ENCODE assay signal across 14 cellular contexts in genomic region chr10:104155591-104155990, GRCh38. TPM values are rescaled to one million over a fixed set of nuclear protein-coding genes. Genes with fewer than 3 reads are reported as not detected.
A peak's percentile ranks its signal among the peaks of the same experiment; 100 is the strongest.
DNase-seq lines count a peak whose midpoint lies in the region; ATAC-seq and TF ChIP-seq lines count a peak whose summit lies in the region.
"Had no signal": no experiment of that assay in that cellular context is flagged by ENCODE, and none has a peak within 500 bp of the region (broad histone marks: within the 10 kb centered on the region; RNA-seq: fewer than 3 reads in every experiment).

No MANE protein-coding gene starts in this region.

- H3K4me2 ChIP-seq in GM23338 (0 out of 2 replicates have a peak overlapping the region, but pooled peaks have one; percentile 39), mesenchymal stem cell (ENCODE audit: low read length, poor library complexity, severe bottlenecking) (no peak overlapping the region)

- H3K4me1 ChIP-seq in GM23338 (ENCODE audit: insufficient read depth), result peaks cover 8% of the 10 kb centered on the region
- H3K4me1 ChIP-seq in HUES48 (ENCODE audit: control insufficient read depth, insufficient read depth, low read length), result peaks cover 19% of the 10 kb centered on the region; the same call in 1 of the 2 replicates
- H3K4me1 ChIP-seq in mesenchymal stem cell (ENCODE audit: control insufficient read depth, insufficient read depth, low read depth, low read length), result no peaks in the 10 kb centered on the region
- no peaks in the 10 kb centered on the region for H3K4me1 ChIP-seq in right lobe of liver
- H3K4me1 ChIP-seq: HAP-1 had no signal

- no peak overlapping the region for H2BK5ac ChIP-seq in mesenchymal stem cell (ENCODE audit: low read depth, low read length, poor library complexity, severe bottlenecking)

- no peak overlapping the region for H2BK12ac ChIP-seq in mesenchymal stem cell (ENCODE audit: low read length in 2 of 2)

- no peak for TF ChIP-seq CTCF in GM23338 (conservative IDR thresholded peaks at IDR 0.05; ENCODE audit: low read depth in 2 of 2)
- no peak for TF ChIP-seq CTCF in right lobe of liver (IDR thresholded peaks at IDR 0.05)

- no peaks in the 10 kb centered on the region for H4K20me1 ChIP-seq in GM23338 (replicated peaks; ENCODE audit: insufficient read depth)

- H2AFZ ChIP-seq in GM23338, result peak overlapping the region; percentile 40
- H2AFZ ChIP-seq in mesenchymal stem cell (ENCODE audit: low read depth, low read length), result peak overlapping the region; percentile 4

- no peak overlapping the region for H4K91ac ChIP-seq in mesenchymal stem cell (ENCODE audit: low read length)

- H3K36me3 Mint-ChIP-seq in GM23338 (ENCODE audit: low read depth), result peaks cover 5% of the 10 kb centered on the region; the same call in 2 of the 3 replicates

- H2BK15ac ChIP-seq in mesenchymal stem cell (ENCODE audit: low read depth, poor library complexity, severe bottlenecking), result no peak overlapping the region

- H3K23ac ChIP-seq in mesenchymal stem cell (ENCODE audit: low read length in 2 of 2), result no peak overlapping the region

- H3K9me3 ChIP-seq in HUES48 (ENCODE audit: control insufficient read depth, insufficient read depth, low read length), result peaks cover 10% of the 10 kb centered on the region
- H3K9me3 ChIP-seq in mesenchymal stem cell (ENCODE audit: control insufficient read depth, low read length), result peaks cover 31% of the 10 kb centered on the region
- H3K9me3 ChIP-seq in right lobe of liver, result peaks cover 0 to 4% (median 0%) of the 10 kb centered on the region in 4 donors

- H3K14ac ChIP-seq in mesenchymal stem cell (ENCODE audit: low read length in 2 of 2), result no peak overlapping the region

- H3K4me1 Mint-ChIP-seq in GM23338, result peaks cover 11% of the 10 kb centered on the region
- H3K4me1 Mint-ChIP-seq: CD4-positive, alpha-beta memory T cell had no signal

- no peak overlapping the region for H4K8ac ChIP-seq in mesenchymal stem cell (ENCODE audit: low read length)

- H3K27me3 ChIP-seq in GM23338 (ENCODE audit: insufficient read depth) (no peaks in the 10 kb centered on the region), HUES48 (ENCODE audit: control insufficient read depth, insufficient read depth, low read length) (no peaks in the 10 kb centered on the region), mesenchymal stem cell (ENCODE audit: control insufficient read depth in 1 of 2, insufficient read depth in 1 of 2, low read length in 2 of 2) (peaks cover 5 to 37% of the 10 kb centered on the region in 2 experiments), right lobe of liver (no peaks in the 10 kb centered on the region)

- no peak overlapping the region for H3K4me3 ChIP-seq in GM23338
- no peak overlapping the region for H3K4me3 ChIP-seq in HUES48 (ENCODE audit: low read depth, low read length)
- no peak overlapping the region for H3K4me3 ChIP-seq in mesenchymal stem cell (ENCODE audit: insufficient read depth in 1 of 2, low read depth in 1 of 2, low read length in 2 of 2)
- no peak overlapping the region for H3K4me3 ChIP-seq in right lobe of liver
- H3K4me3 ChIP-seq: HAP-1 had no signal

- DNase-seq in GM23338 (ENCODE audit: low spot score) (no peak), mesenchymal stem cell (no peak), NCI-H345 (lab: John Stamatoyannopoulos, UW) (no peak), right lobe of liver (no peak), superior temporal gyrus (ENCODE audit: extremely low spot score) (no peak)
- DNase-seq: C1 segment of cervical spinal cord; CD4-positive, alpha-beta memory T cell; COR-L47; DMS153; EL; GF-D8; GOT3 had no signal

- WGBS in mesenchymal stem cell, result 68% methylated on average over 2 of the region's 2 CpGs
- 81% methylated on average over 2 of the region's 2 CpGs for WGBS in right lobe of liver (ENCODE audit: insufficient coverage, low coverage, low lambda C conversion rate, missing lambda C conversion rate)

- peaks cover 2% of the 10 kb centered on the region for H3K27me3 Mint-ChIP-seq in GM23338 (ENCODE audit: insufficient read depth, low read depth, poor library complexity)

- peaks cover 7% of the 10 kb centered on the region; the same call in 2 of the 3 replicates for H3K9me3 Mint-ChIP-seq in GM23338

- intact Hi-C loops in right lobe of liver (cut with DNase I), result no loop called here

- H3F3A ChIP-seq in GM23338 (replicated peaks; ENCODE audit: low read depth), result no peaks in the 10 kb centered on the region

- no peak overlapping the region for H2BK120ac ChIP-seq in mesenchymal stem cell (ENCODE audit: low read depth, low read length)

- no peak overlapping the region for H3K27ac Mint-ChIP-seq in GM23338
- H3K27ac Mint-ChIP-seq: CD4-positive, alpha-beta memory T cell had no signal

- H3K27ac ChIP-seq in GM23338 (ENCODE audit: low read depth) (no peak overlapping the region), HUES48 (ENCODE audit: low read depth, low read length) (peak overlapping the region; percentile 26), mesenchymal stem cell (ENCODE audit: low read length, poor library complexity, severe bottlenecking) (no peak overlapping the region), right lobe of liver (no peak overlapping the region)

- H3K4ac ChIP-seq in mesenchymal stem cell (ENCODE audit: low read depth in 1 of 2, low read length in 2 of 2), result no peak overlapping the region

- no peak overlapping the region for H2AK5ac ChIP-seq in mesenchymal stem cell (ENCODE audit: low read length, severe bottlenecking)

- H3K4me3 Mint-ChIP-seq in GM23338, result no peak overlapping the region
- H3K4me3 Mint-ChIP-seq: CD4-positive, alpha-beta memory T cell had no signal

- H3K79me2 ChIP-seq in GM23338 (replicated peaks; ENCODE audit: insufficient read depth), result no peaks in the 10 kb centered on the region

- ATAC-seq in GM23338, result no peak
- ATAC-seq in right lobe of liver, result no peak

- TF ChIP-seq POLR2A in right lobe of liver (IDR thresholded peaks at IDR 0.05), result no peak

- H3K18ac ChIP-seq in mesenchymal stem cell (ENCODE audit: low read depth in 1 of 2, low read length in 2 of 2), result no peak overlapping the region

- H3K79me1 ChIP-seq in mesenchymal stem cell (replicated peaks; ENCODE audit: low read length, poor library complexity, severe bottlenecking), result no peaks in the 10 kb centered on the region

- H3K36me3 ChIP-seq in GM23338 (ENCODE audit: insufficient read depth) (peaks cover 8% of the 10 kb centered on the region), HUES48 (ENCODE audit: control insufficient read depth, insufficient read depth, low read length) (no peaks in the 10 kb centered on the region), mesenchymal stem cell (ENCODE audit: control insufficient read depth in 1 of 2, insufficient read depth in 2 of 2, low read depth in 1 of 2, low read length in 2 of 2) (no peaks in the 10 kb centered on the region), right lobe of liver (no peaks in the 10 kb centered on the region)
- H3K36me3 ChIP-seq: HAP-1 had no signal

- H3K9me2 ChIP-seq in GM23338 (ENCODE audit: insufficient read depth), result 0 out of 2 replicates have a peak, but pooled peaks cover 6% of the 10 kb centered on the region

- H3K9ac ChIP-seq in HUES48 (ENCODE audit: low read depth, low read length), result no peak overlapping the region
- H3K9ac ChIP-seq in mesenchymal stem cell (ENCODE audit: low read length), result no peak overlapping the region

TF ChIP-seq in GM23338, 12 proteins besides CTCF, POLR2A, EP300 and RAD21 (continues in another document):
- no peak for TF ChIP-seq POLR2AphosphoS5 (IDR thresholded peaks at IDR 0.05; ENCODE audit: low read depth)

RNA-seq across cellular contexts. Expression of gene SFR1, which starts 33.6 kb away (rescaled TPM):
- 8.3 and 8.8 TPM in 2 replicates for total RNA-seq in GM23338 (2014; rRNA removed; shearing (Covaris generic))
- polyA plus RNA-seq in GM23338 (2016; fragmentation: Nextera tagmentation; extraction: Ambion mirVana), result 10.1 and 13.0 TPM in 2 replicates
- 4.2 TPM for polyA plus RNA-seq in mesenchymal stem cell (2013, experiment 1 of 2)
- 4.8 TPM for polyA plus RNA-seq in mesenchymal stem cell (2013, experiment 2 of 2)
- total RNA-seq in right lobe of liver, result 1 to 10 TPM; 1.2 to 3.5 (median 1.7) TPM
